9 cellular contexts compared by ENCODE assay signal in the genomic region with DNA sequence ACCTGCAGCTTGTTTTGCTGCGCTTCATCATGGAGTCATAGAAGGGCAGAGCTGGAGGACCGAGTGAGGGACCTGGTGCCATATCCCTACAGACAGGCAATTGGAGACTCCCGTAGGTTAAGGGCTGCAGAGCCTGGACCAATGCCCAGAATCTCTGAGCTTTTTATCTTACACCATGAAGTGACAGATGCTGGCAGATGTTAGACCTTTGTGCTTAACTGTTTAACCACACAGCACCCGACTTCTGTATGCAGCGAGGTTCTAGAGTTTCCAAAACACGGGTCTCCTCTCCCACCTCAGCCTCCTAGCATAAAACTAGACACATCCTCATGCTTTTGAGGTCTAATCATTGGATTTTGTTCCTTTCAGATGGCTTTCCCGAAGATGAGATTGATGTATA. TPM values are rescaled to one million over a fixed set of nuclear protein-coding genes. Genes with fewer than 3 reads are reported as not detected.
DNase-seq lines count a peak whose midpoint lies in the region; ATAC-seq and TF ChIP-seq lines count a peak whose summit lies in the region.
"Had no signal": no experiment of that assay in that cellular context is flagged by ENCODE, and none has a peak within 500 bp of the region (broad histone marks: within the 10 kb centered on the region; RNA-seq: fewer than 3 reads in every experiment).

No MANE protein-coding gene starts in this region.

- H3K9ac ChIP-seq in fibroblast of lung (ENCODE audit: insufficient read depth, low read length), result no peak overlapping the region

- WGBS in sigmoid colon, 2 donors, result 7 to 32% methylated on average over 7 of the region's 7 CpGs

- H2AFZ ChIP-seq in GM23338, result no peak overlapping the region
- peak overlapping the region; percentile 73 for H2AFZ ChIP-seq in fibroblast of lung (ENCODE audit: low read length)

- ATAC-seq in GM23338, result no peak
- no peak for ATAC-seq in HG02870 (IDR thresholded peaks at IDR 0.05; ENCODE audit: unreplicated experiment)
- no peak for ATAC-seq in HG03571 (IDR thresholded peaks at IDR 0.05; ENCODE audit: unreplicated experiment)

- peaks cover 6% of the 10 kb centered on the region for H4K20me1 ChIP-seq in GM23338 (replicated peaks; ENCODE audit: insufficient read depth)
- H4K20me1 ChIP-seq in fibroblast of lung (ENCODE audit: control insufficient read depth, extremely low read depth, insufficient read depth, low read length), result no peaks in the 10 kb centered on the region

- peaks cover 13% of the 10 kb centered on the region; the same call in 1 of the 2 replicates for H3K36me3 ChIP-seq in GM23338 (ENCODE audit: insufficient read depth)
- no peaks in the 10 kb centered on the region for H3K36me3 ChIP-seq in fibroblast of lung (ENCODE audit: control insufficient read depth, insufficient read depth, low read length)
- no peaks in the 10 kb centered on the region for H3K36me3 ChIP-seq in sigmoid colon

- H3K79me2 ChIP-seq in GM23338 (replicated peaks; ENCODE audit: insufficient read depth), result peaks cover 20% of the 10 kb centered on the region
- H3K79me2 ChIP-seq in fibroblast of lung (ENCODE audit: control insufficient read depth, insufficient read depth, low read length), result no peaks in the 10 kb centered on the region

- TF ChIP-seq CTCF in GM23338 (conservative IDR thresholded peaks at IDR 0.05; ENCODE audit: low read depth in 2 of 2), result no peak
- TF ChIP-seq CTCF in fibroblast of lung (conservative IDR thresholded peaks at IDR 0.05 in 1 of 2, IDR thresholded peaks at IDR 0.05 in 1 of 2; ENCODE audit: low read depth in 1 of 2, low read length in 2 of 2), result no peak
- TF ChIP-seq CTCF in sigmoid colon (IDR thresholded peaks at IDR 0.05), result no peak

- no peak overlapping the region for H3K4me2 ChIP-seq in GM23338
- peak overlapping the region; percentile 85 for H3K4me2 ChIP-seq in fibroblast of lung (ENCODE audit: extremely low read depth, insufficient read depth, low read length)

- TF ChIP-seq POLR2A in sigmoid colon (IDR thresholded peaks at IDR 0.05), result no peak

- H3K27ac ChIP-seq in GM23338 (ENCODE audit: low read depth) (peak overlapping the region; percentile 66; the same call in 1 of the 2 replicates), fibroblast of lung (ENCODE audit: insufficient read depth, low read length) (peak overlapping the region; percentile 31), sigmoid colon (peak overlapping the region; percentile 39 to 78 (median 68))

- peaks cover 20% of the 10 kb centered on the region for H3K4me1 Mint-ChIP-seq in GM23338
- H3K4me1 Mint-ChIP-seq: central memory CD8-positive, alpha-beta T cell had no signal

- H3K27me3 ChIP-seq in GM23338 (ENCODE audit: insufficient read depth) (no peaks in the 10 kb centered on the region), fibroblast of lung (ENCODE audit: control insufficient read depth, insufficient read depth, low read length) (no peaks in the 10 kb centered on the region), sigmoid colon (no peaks in the 10 kb centered on the region)

- TF ChIP-seq EP300 in sigmoid colon (IDR thresholded peaks at IDR 0.05), result no peak

- no peaks in the 10 kb centered on the region; the same call in 2 of the 3 replicates for H3K9me3 Mint-ChIP-seq in GM23338

- H3K4me3 ChIP-seq in GM23338 (no peak overlapping the region), fibroblast of lung (replicated peaks in 1 of 4; ENCODE audit: control extremely low read depth in 1 of 4, insufficient read depth in 1 of 4, low read depth in 3 of 4, low read length in 4 of 4) (peak overlapping the region in 3 of 4 experiments; percentile 11 to 30 (median 23)), sigmoid colon (peak overlapping the region in 2 of 4 donors; percentile 13 to 27)

- H3K4me3 Mint-ChIP-seq in GM23338, result no peak overlapping the region
- H3K4me3 Mint-ChIP-seq: central memory CD8-positive, alpha-beta T cell had no signal

- H3F3A ChIP-seq in GM23338 (replicated peaks; ENCODE audit: low read depth), result 0 out of 2 replicates have a peak, but pooled peaks cover 4% of the 10 kb centered on the region

- H3K36me3 Mint-ChIP-seq in GM23338 (ENCODE audit: low read depth), result peaks cover 79% of the 10 kb centered on the region

- H3K27me3 Mint-ChIP-seq in GM23338 (ENCODE audit: insufficient read depth, low read depth, poor library complexity), result peaks cover 7% of the 10 kb centered on the region

- H3K4me1 ChIP-seq in GM23338 (ENCODE audit: insufficient read depth) (peaks cover 7% of the 10 kb centered on the region; the same call in 1 of the 2 replicates), fibroblast of lung (ENCODE audit: control insufficient read depth, extremely low read depth, insufficient read depth, low read length) (peaks cover 3% of the 10 kb centered on the region), sigmoid colon (peaks cover 0 to 34% (median 26%) of the 10 kb centered on the region in 4 donors)

- H3K27ac Mint-ChIP-seq in GM23338, result no peak overlapping the region; the same call in 1 of the 2 replicates

- H3K9me3 ChIP-seq in fibroblast of lung (ENCODE audit: control insufficient read depth, insufficient read depth, low read depth, low read length) (no peaks in the 10 kb centered on the region), sigmoid colon (no peaks in the 10 kb centered on the region)

- intact Hi-C loops in sigmoid colon (cut with DNase I), result loop anchor here (2.0 kb wide), 1 partner anchor 15 kb away; no protein-coding TSS in a partner anchor

- H3K9me2 ChIP-seq in GM23338 (ENCODE audit: insufficient read depth), result no peaks in the 10 kb centered on the region

- DNase-seq in GM23338 (ENCODE audit: low spot score) (no peak), NCI-H345 (lab: John Stamatoyannopoulos, UW) (peak; percentile 96), fibroblast of lung (ENCODE audit: low read depth in 2 of 2) (peak; percentile 75 to 78), sigmoid colon (no peak)
- DNase-seq in effector CD8-positive, alpha-beta T cell (lab: John Stamatoyannopoulos, UW), result no peak
- no peak for DNase-seq in activated CD4-positive, CD25-positive, alpha-beta regulatory T cell (lab: John Stamatoyannopoulos, UW)

TF ChIP-seq in GM23338, 12 proteins besides CTCF, POLR2A, EP300 and RAD21:
- TF ChIP-seq EZH2 (IDR thresholded peaks at IDR 0.05; ENCODE audit: low read depth, unreplicated experiment) (no peak), JUNB (IDR thresholded peaks at IDR 0.05; ENCODE audit: unreplicated experiment) (no peak)

RNA-seq across cellular contexts. Expression of a gene that starts 47.5 kb away (rescaled TPM):
- total RNA-seq in GM23338 (2014; rRNA removed; shearing (Covaris generic)), result 31.7 and 37.5 TPM in 2 replicates
- polyA plus RNA-seq in GM23338 (2016; fragmentation: Nextera tagmentation; extraction: Ambion mirVana) (6.2 TPM in 2 replicates), fibroblast of lung (under 0.01 and 0.08 TPM in 2 replicates), sigmoid colon (10 to 100 TPM in 1 of 3 donors, 1 to 10 TPM in 2; 4.6 to 33.7 (median 9.6) TPM)
- total RNA-seq in fibroblast of lung (under 0.01 TPM in 1 of 2 replicates, not detected in the other), sigmoid colon (1 to 10 TPM in 2 of 4 donors, under 1 TPM in 2; 0.36 to 1.4 (median 0.94) TPM)
- polyA plus RNA-seq in fibroblast of lung (2012), result 0.02 TPM in 1 of 2 replicates, not detected in the other
- polyA minus RNA-seq in fibroblast of lung (ENCODE audit: low replicate concordance), result 0.52 TPM in 1 of 2 replicates, not detected in the other

Comparison
In these comparisons a context has a peak if more than half of its experiments do, and no peak if none do; other contexts are left out.
1. DNase-seq: peak in NCI-H345 (single experiment) and fibroblast of lung (2 of 2); none in GM23338 (single experiment), sigmoid colon (single experiment), effector CD8-positive, alpha-beta T cell (single experiment) and activated CD4-positive, CD25-positive, alpha-beta regulatory T cell (0 of 4).
2. RNA of a gene that starts 47.5 kb away (total RNA-seq): 31.7 to 37.5 TPM in GM23338; 0.36 to 1.4 TPM in sigmoid colon and under 0.01 TPM in fibroblast of lung; every median in the first group is over 10 times any median in the second.
3. Peak in every context shown above with its lines, with median percentiles within 50 percentile points of each other: H3K27ac ChIP-seq.